ENCODE assay signal across 17 cellular contexts in the genomic region with DNA sequence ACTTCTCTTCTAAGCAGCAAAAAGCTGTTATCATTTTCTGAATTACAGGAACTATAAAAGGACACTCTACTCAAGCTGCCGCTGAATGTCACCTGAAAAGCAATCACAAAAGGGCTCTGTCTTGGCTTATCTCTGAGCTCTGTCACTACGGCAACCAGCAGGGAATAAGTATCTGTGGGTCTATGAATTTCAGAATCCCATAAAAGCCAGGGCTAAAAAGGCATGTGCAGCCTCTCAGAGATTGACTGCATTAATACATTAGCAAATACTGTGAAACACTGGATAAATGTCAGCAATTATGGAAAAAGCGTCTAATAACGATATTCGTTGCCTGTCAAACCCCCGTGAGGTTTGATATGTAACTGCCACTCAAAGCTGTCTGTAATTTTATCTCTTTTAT.
DNase-seq lines count a peak whose midpoint lies in the region; ATAC-seq, FAIRE-seq and TF ChIP-seq lines count a peak whose summit lies in the region.
"Had no signal": no experiment of that assay in that cellular context is flagged by ENCODE, and none has a peak within 500 bp of the region (broad histone marks: within the 10 kb centered on the region; RNA-seq: fewer than 3 reads in every experiment).

No MANE protein-coding gene starts in this region.

- CTCF ChIA-PET in HEK293T (lab: Yijun Ruan, JAX), result interaction anchor here (0.6 to 0.8 kb wide), 2 partner anchors 10 to 11 kb away, joined by 3 read pairs; no protein-coding TSS in a partner anchor
- CTCF ChIA-PET in activated CD4-positive, alpha-beta memory T cell treated with anti-CD3 and anti-CD28 coated beads, Interleukin-2, amount 10 ng/mL, durations not matched to agents 7 days and 5 days (lab: Charles Lee), result no interaction called here

- H3K9me3 Mint-ChIP-seq in activated CD4-positive, alpha-beta memory T cell treated with anti-CD3 and anti-CD28 coated beads, Interleukin-2, amount 10 ng/mL, durations not matched to agents 7 days and 5 days, result no peaks in the 10 kb centered on the region
- H3K9me3 Mint-ChIP-seq: activated naive CD8-positive, alpha-beta T cell treated with anti-CD3 and anti-CD28 coated beads for 36 hours; central memory CD8-positive, alpha-beta T cell; natural killer cell treated with Interleukin-12 subunit alpha and Interleukin-12 subunit beta and Interleukin-15 and Interleukin-18, amount 100 ng/mL, for 72 hours had no signal

- intact Hi-C loops in pancreas (cut with DNase I), result no loop called here

- DNase-seq in HEK293T (ENCODE audit: extremely low spot score), result peak; percentile 7
- DNase-seq in NCI-H2029 treated with DMSO at 0.1 percent for 48 hours (lab: John Stamatoyannopoulos, UW), result peak; percentile 92
- DNase-seq in SK-MEL-5 (ENCODE audit: low read depth, low spot score), result peak; percentile 37
- DNase-seq in pancreas, result no peak
- DNase-seq in SW 1271 (lab: John Stamatoyannopoulos, UW), result no peak
- DNase-seq in suprapubic skin (ENCODE audit: low spot score in 2 of 2), result no peak
- DNase-seq in activated CD4-positive, alpha-beta memory T cell treated with anti-CD3 and anti-CD28 coated beads, Interleukin-2, amount 10 ng/mL, durations not matched to agents 7 days and 5 days, result no peak
- DNase-seq: activated CD8-positive, alpha-beta memory T cell treated with anti-CD3 and anti-CD28 coated beads, Interleukin-2, amount 50 U/mL, for 48 hours; activated naive CD8-positive, alpha-beta T cell treated with anti-CD3 and anti-CD28 coated beads for 36 hours; erythroblast; left lung; sigmoid colon; stimulated activated naive CD8-positive, alpha-beta T cell treated with anti-CD3 and anti-CD28 coated beads, Interleukin-15, Interleukin-2, amounts not matched to agents 100 U/mL and 50 U/mL, for 24 hours had no signal

- H3K36me3 ChIP-seq in pancreas (no peaks in the 10 kb centered on the region), suprapubic skin (no peaks in the 10 kb centered on the region)
- H3K36me3 ChIP-seq: BLaER1 treated with 17β-estradiol and CSF1 and Interleukin-3, amounts not matched to agents 10 nM and 100 nM; left lung; sigmoid colon had no signal

- in situ Hi-C loops in SK-MEL-5 (cut with HindIII; ENCODE audit: low pct_unique_long_range_greater_than_20kb, low sequenced_read_pairs), result no loop called here

- no peak overlapping the region for H3K27ac Mint-ChIP-seq in activated CD4-positive, alpha-beta memory T cell treated with anti-CD3 and anti-CD28 coated beads, Interleukin-2, amount 10 ng/mL, durations not matched to agents 7 days and 5 days
- H3K27ac Mint-ChIP-seq: activated naive CD8-positive, alpha-beta T cell treated with anti-CD3 and anti-CD28 coated beads for 36 hours; natural killer cell treated with Interleukin-12 subunit alpha and Interleukin-12 subunit beta and Interleukin-15 and Interleukin-18, amount 100 ng/mL, for 72 hours had no signal

- FAIRE-seq in pancreas (lab: Jason Lieb, UNC), result no peak

- no peak for TF ChIP-seq POLR2A in suprapubic skin (IDR thresholded peaks at IDR 0.05)

- H3K9me3 ChIP-seq in pancreas (no peaks in the 10 kb centered on the region), suprapubic skin (no peaks in the 10 kb centered on the region)
- H3K9me3 ChIP-seq: BLaER1 treated with 17β-estradiol and CSF1 and Interleukin-3, amounts not matched to agents 10 nM and 100 nM; left lung; sigmoid colon had no signal

- peak in 3 of 4 donors; percentile 54 to 76 (median 67) for ATAC-seq in pancreas
- no peak for ATAC-seq in GM21786 (IDR thresholded peaks at IDR 0.05; ENCODE audit: unreplicated experiment)
- ATAC-seq: left lung; natural killer cell treated with Interleukin-12 subunit alpha and Interleukin-12 subunit beta and Interleukin-15 and Interleukin-18, amount 100 ng/mL, for 72 hours; stimulated activated naive CD8-positive, alpha-beta T cell treated with anti-CD3 and anti-CD28 coated beads, Interleukin-15, Interleukin-2, amounts not matched to agents 100 U/mL and 50 U/mL, for 24 hours had no signal

- H3K4me1 ChIP-seq in pancreas (peaks cover 0 to 8% (median 5%) of the 10 kb centered on the region in 3 donors), suprapubic skin (no peaks in the 10 kb centered on the region)
- H3K4me1 ChIP-seq: left lung, sigmoid colon had no signal

- H3K4me1 Mint-ChIP-seq in activated CD4-positive, alpha-beta memory T cell treated with anti-CD3 and anti-CD28 coated beads, Interleukin-2, amount 10 ng/mL, durations not matched to agents 7 days and 5 days, result peaks cover 9% of the 10 kb centered on the region

- no peak for TF ChIP-seq EP300 in suprapubic skin (IDR thresholded peaks at IDR 0.05)

- TF ChIP-seq CTCF in pancreas (IDR thresholded peaks at IDR 0.05) (no peak), suprapubic skin (IDR thresholded peaks at IDR 0.05) (no peak)

- H3K27me3 Mint-ChIP-seq in activated CD4-positive, alpha-beta memory T cell treated with anti-CD3 and anti-CD28 coated beads, Interleukin-2, amount 10 ng/mL, durations not matched to agents 7 days and 5 days, result no peaks in the 10 kb centered on the region
- H3K27me3 Mint-ChIP-seq: activated naive CD8-positive, alpha-beta T cell treated with anti-CD3 and anti-CD28 coated beads for 36 hours; central memory CD8-positive, alpha-beta T cell; natural killer cell treated with Interleukin-12 subunit alpha and Interleukin-12 subunit beta and Interleukin-15 and Interleukin-18, amount 100 ng/mL, for 72 hours had no signal

- H3K4me3 Mint-ChIP-seq in activated CD4-positive, alpha-beta memory T cell treated with anti-CD3 and anti-CD28 coated beads, Interleukin-2, amount 10 ng/mL, durations not matched to agents 7 days and 5 days, result no peak overlapping the region
- H3K4me3 Mint-ChIP-seq: activated naive CD8-positive, alpha-beta T cell treated with anti-CD3 and anti-CD28 coated beads for 36 hours; central memory CD8-positive, alpha-beta T cell; natural killer cell treated with Interleukin-12 subunit alpha and Interleukin-12 subunit beta and Interleukin-15 and Interleukin-18, amount 100 ng/mL, for 72 hours had no signal

- POLR2A ChIA-PET in HEK293T (lab: Yijun Ruan, JAX), result no interaction called here
- POLR2A ChIA-PET in activated CD4-positive, alpha-beta memory T cell treated with anti-CD3 and anti-CD28 coated beads, Interleukin-2, amount 10 ng/mL, durations not matched to agents 7 days and 5 days (lab: Charles Lee), result no interaction called here

- no peak overlapping the region for H3K4me3 ChIP-seq in pancreas
- no peak overlapping the region for H3K4me3 ChIP-seq in suprapubic skin
- H3K4me3 ChIP-seq: BLaER1 treated with 17β-estradiol and CSF1 and Interleukin-3, amounts not matched to agents 10 nM and 100 nM; left lung; sigmoid colon had no signal

- no peaks in the 10 kb centered on the region for H3K36me3 Mint-ChIP-seq in activated CD4-positive, alpha-beta memory T cell treated with anti-CD3 and anti-CD28 coated beads, Interleukin-2, amount 10 ng/mL, durations not matched to agents 7 days and 5 days (ENCODE audit: low read depth)
- H3K36me3 Mint-ChIP-seq: natural killer cell treated with Interleukin-12 subunit alpha and Interleukin-12 subunit beta and Interleukin-15 and Interleukin-18, amount 100 ng/mL, for 72 hours had no signal

- 46 to 52% methylated on average over 6 of the region's 6 CpGs for WGBS in pancreas, 2 donors
- WGBS in suprapubic skin, result 90% methylated on average over 6 of the region's 6 CpGs

- no peaks in the 10 kb centered on the region for H3K27me3 ChIP-seq in pancreas
- H3K27me3 ChIP-seq in suprapubic skin, result no peaks in the 10 kb centered on the region
- H3K27me3 ChIP-seq: BLaER1 treated with 17β-estradiol and CSF1 and Interleukin-3, amounts not matched to agents 10 nM and 100 nM; left lung; sigmoid colon had no signal

- no peak overlapping the region for H3K27ac ChIP-seq in pancreas
- H3K27ac ChIP-seq in suprapubic skin, result no peak overlapping the region
- H3K27ac ChIP-seq: BLaER1 treated with 17β-estradiol and CSF1 and Interleukin-3, amounts not matched to agents 10 nM and 100 nM; left lung; sigmoid colon had no signal

TF ChIP-seq in HEK293T, 16 proteins besides CTCF, POLR2A, EP300 and RAD21:
- no peak for TF ChIP-seq ELF4 (IDR thresholded peaks at IDR 0.05)
- TF ChIP-seq, protein P1, sequence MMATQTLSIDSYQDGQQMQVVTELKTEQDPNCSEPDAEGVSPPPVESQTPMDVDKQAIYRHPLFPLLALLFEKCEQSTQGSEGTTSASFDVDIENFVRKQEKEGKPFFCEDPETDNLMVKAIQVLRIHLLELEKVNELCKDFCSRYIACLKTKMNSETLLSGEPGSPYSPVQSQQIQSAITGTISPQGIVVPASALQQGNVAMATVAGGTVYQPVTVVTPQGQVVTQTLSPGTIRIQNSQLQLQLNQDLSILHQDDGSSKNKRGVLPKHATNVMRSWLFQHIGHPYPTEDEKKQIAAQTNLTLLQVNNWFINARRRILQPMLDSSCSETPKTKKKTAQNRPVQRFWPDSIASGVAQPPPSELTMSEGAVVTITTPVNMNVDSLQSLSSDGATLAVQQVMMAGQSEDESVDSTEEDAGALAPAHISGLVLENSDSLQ (IDR thresholded peaks at IDR 0.05), result peak; percentile 51; the same call in 1 of the 2 replicates

Comparison
In these comparisons a context has a peak if more than half of its experiments do, and no peak if none do; other contexts are left out.
1. DNase-seq: peak in HEK293T (single experiment), NCI-H2029 treated with DMSO at 0.1 percent for 48 hours (single experiment) and SK-MEL-5 (single experiment); none in pancreas (0 of 6), SW 1271 (0 of 2), suprapubic skin (0 of 2) and activated CD4-positive, alpha-beta memory T cell treated with anti-CD3 and anti-CD28 coated beads, Interleukin-2, amount 10 ng/mL, durations not matched to agents 7 days and 5 days (single experiment).